19 cellular contexts compared by ENCODE assay signal in the genomic region with DNA sequence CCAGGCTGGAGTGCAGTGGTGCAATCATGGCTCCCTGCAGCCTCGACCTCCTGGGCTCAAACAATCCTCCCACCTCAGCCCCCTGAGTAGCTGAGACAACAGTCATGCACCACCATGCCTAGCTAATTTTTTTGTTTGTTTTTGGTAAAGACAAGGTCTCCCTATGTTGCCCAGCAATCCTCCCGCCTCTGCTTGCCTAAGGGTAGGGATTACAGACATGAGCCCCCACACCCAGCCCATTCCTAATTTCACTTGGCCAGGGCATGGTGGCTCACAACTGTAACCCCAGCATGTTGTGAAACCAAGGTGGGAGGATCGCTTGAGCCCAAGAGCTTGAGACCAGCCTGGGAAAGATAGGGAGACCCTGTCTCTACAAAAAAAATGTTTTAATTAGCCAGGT. TPM values are rescaled to one million over a fixed set of nuclear protein-coding genes. Genes with fewer than 3 reads are reported as not detected.
A peak's percentile ranks its signal among the peaks of the same experiment; 100 is the strongest.
DNase-seq lines count a peak whose midpoint lies in the region; ATAC-seq, FAIRE-seq and TF ChIP-seq lines count a peak whose summit lies in the region.
"Had no signal": no experiment of that assay in that cellular context is flagged by ENCODE, and none has a peak within 500 bp of the region (broad histone marks: within the 10 kb centered on the region; RNA-seq: fewer than 3 reads in every experiment).

No MANE protein-coding gene starts in this region.

- no peak overlapping the region for H2BK15ac ChIP-seq in H9 (ENCODE audit: low read depth, low read length)

- H3K9me3 Mint-ChIP-seq in T-helper 2 cell treated with Interferon-gamma antibody and Interleukin-4, amounts not matched to agents 5 μg/mL and 100 μg/mL, for 36 hours: no peaks in the 10 kb centered on the region
- H3K9me3 Mint-ChIP-seq in H9 (no peaks in the 10 kb centered on the region), astrocyte (ENCODE audit: unreplicated experiment) (no peaks in the 10 kb centered on the region)
- no peaks in the 10 kb centered on the region for H3K9me3 Mint-ChIP-seq in naive thymus-derived CD8-positive, alpha-beta T cell
- no peaks in the 10 kb centered on the region for H3K9me3 Mint-ChIP-seq in CD8-positive, alpha-beta memory T cell

- H3K4me2 ChIP-seq in H9 (ENCODE audit: insufficient read depth, insufficient read length, low read length) (no peak overlapping the region), astrocyte (ENCODE audit: low read length) (no peak overlapping the region)

- no peak for FAIRE-seq in astrocyte (lab: Jason Lieb, UNC)
- FAIRE-seq: H1, RCC 7860 had no signal

- H3K27ac ChIP-seq in H9 (ENCODE audit: insufficient read length, low read depth, low read length) (no peak overlapping the region), astrocyte (ENCODE audit: low read depth, low read length) (no peak overlapping the region)
- no peak overlapping the region for H3K27ac ChIP-seq in CD8-positive, alpha-beta memory T cell (ENCODE audit: low read depth, low read length)
- H3K27ac ChIP-seq: 22Rv1 had no signal

- H2AFZ ChIP-seq in H9 (ENCODE audit: low read length) (no peak overlapping the region), astrocyte (ENCODE audit: low read depth, low read length) (no peak overlapping the region)

- peaks cover 56% of the 10 kb centered on the region for H3K4me1 Mint-ChIP-seq in T-helper 2 cell treated with Interferon-gamma antibody and Interleukin-4, amounts not matched to agents 5 μg/mL and 100 μg/mL, for 36 hours (ENCODE audit: low read depth)
- peaks cover 3 to 4% of the 10 kb centered on the region in 2 experiments; a peak in 1 of 4 replicates for H3K4me1 Mint-ChIP-seq in H9
- peaks cover 18% of the 10 kb centered on the region for H3K4me1 Mint-ChIP-seq in astrocyte (ENCODE audit: low read depth, unreplicated experiment)
- H3K4me1 Mint-ChIP-seq in naive thymus-derived CD8-positive, alpha-beta T cell: peaks cover 34 to 71% (median 68%) of the 10 kb centered on the region in 4 donors
- H3K4me1 Mint-ChIP-seq in CD8-positive, alpha-beta memory T cell: peaks cover 51 to 75% (median 62%) of the 10 kb centered on the region in 3 donors

- H2BK12ac ChIP-seq in H9 (ENCODE audit: insufficient read length, low read depth, low read length): no peak overlapping the region

- no peak overlapping the region for H2BK5ac ChIP-seq in H9 (ENCODE audit: insufficient read length, low read length)

- peaks cover 11% of the 10 kb centered on the region for H3K79me1 ChIP-seq in H9 (ENCODE audit: insufficient read depth, low read depth, low read length, poor library complexity, severe bottlenecking)

- H3K27ac Mint-ChIP-seq in T-helper 2 cell treated with Interferon-gamma antibody and Interleukin-4, amounts not matched to agents 5 μg/mL and 100 μg/mL, for 36 hours: peak overlapping the region; percentile 22
- peak overlapping the region in 2 of 3 experiments; percentile 40 to 56; a peak in 1 of 7 replicates for H3K27ac Mint-ChIP-seq in H9
- peak overlapping the region; percentile 63 for H3K27ac Mint-ChIP-seq in astrocyte (ENCODE audit: unreplicated experiment)
- H3K27ac Mint-ChIP-seq in naive thymus-derived CD8-positive, alpha-beta T cell: peak overlapping the region in 6 of 10 donors; percentile 11 to 86 (median 60)
- peak overlapping the region in 2 of 8 donors; percentile 29 to 45 for H3K27ac Mint-ChIP-seq in CD8-positive, alpha-beta memory T cell

- H2AK5ac ChIP-seq in H9 (ENCODE audit: insufficient read length, low read length): no peak overlapping the region

- H3K9ac ChIP-seq in H9 (ENCODE audit: extremely low read depth, insufficient read length, low read length) (no peak overlapping the region), astrocyte (ENCODE audit: low read length) (no peak overlapping the region)

- no peak overlapping the region for H2BK120ac ChIP-seq in H9 (ENCODE audit: low read depth, low read length, poor library complexity, severe bottlenecking)

- no peak overlapping the region for H3K14ac ChIP-seq in H9 (ENCODE audit: insufficient read depth, low read length)

- DNase-seq in T-helper 2 cell treated with Interferon-gamma antibody and Interleukin-4, amounts not matched to agents 5 μg/mL and 100 μg/mL, for 36 hours (ENCODE audit: low spot score): no peak
- DNase-seq in T-helper 2 cell: no peak
- DNase-seq in H9: no peak
- no peak for DNase-seq in astrocyte (ENCODE audit: low read depth)
- DNase-seq in naive thymus-derived CD8-positive, alpha-beta T cell: no peak
- DNase-seq in CD8-positive, alpha-beta memory T cell: no peak
- DNase-seq: C1 segment of cervical spinal cord, COR-L47, DMS153, EL, NCI-H1930, NCI-H2171, NCI-H510A, SIG-M5 had no signal

- H3K56ac ChIP-seq in H9 (ENCODE audit: insufficient read length, low read depth, low read length): no peak overlapping the region

- H3K36me3 ChIP-seq in astrocyte (ENCODE audit: insufficient read depth, low read length): no peaks in the 10 kb centered on the region
- H3K36me3 ChIP-seq in CD8-positive, alpha-beta memory T cell (ENCODE audit: insufficient read depth, low read length): peaks cover 2% of the 10 kb centered on the region

- TF ChIP-seq CTCF in H9 (conservative IDR thresholded peaks at IDR 0.05): no peak
- TF ChIP-seq CTCF in astrocyte (IDR thresholded peaks at IDR 0.05; ENCODE audit: insufficient read depth, low read depth, low read length): no peak

- H3K4ac ChIP-seq in H9 (ENCODE audit: low read depth, low read length): no peak overlapping the region

- no peak for ATAC-seq in naive thymus-derived CD8-positive, alpha-beta T cell
- ATAC-seq in GM18520 (IDR thresholded peaks at IDR 0.05; ENCODE audit: unreplicated experiment) (no peak), HG02759 (IDR thresholded peaks at IDR 0.05; ENCODE audit: unreplicated experiment) (no peak)

- no peaks in the 10 kb centered on the region for H4K20me1 ChIP-seq in H9 (ENCODE audit: control insufficient read depth, insufficient read depth, insufficient read length)
- peaks cover 68% of the 10 kb centered on the region for H4K20me1 ChIP-seq in astrocyte (ENCODE audit: insufficient read depth, low read length)

- H3K23me2 ChIP-seq in H9 (ENCODE audit: insufficient read length, low read depth, low read length, poor library complexity, severe bottlenecking): no peaks in the 10 kb centered on the region

- no peak overlapping the region for H3K4me3 ChIP-seq in astrocyte (ENCODE audit: insufficient read depth, low read depth, low read length)
- H3K4me3 ChIP-seq in CD8-positive, alpha-beta memory T cell (ENCODE audit: low read length): no peak overlapping the region

- H3K79me2 ChIP-seq in H9 (ENCODE audit: insufficient read depth, low read length) (peaks cover 8% of the 10 kb centered on the region; the same call in 1 of the 2 replicates), astrocyte (ENCODE audit: insufficient read depth, low read length) (peaks cover 94% of the 10 kb centered on the region)

- POLR2A ChIA-PET in naive thymus-derived CD8-positive, alpha-beta T cell (lab: Charles Lee): interaction anchor here (0.6 to 1.1 kb wide), 4 partner anchors 9 to 157 kb away, joined by 3 to 5 read pairs (median 4); partner anchors contain the start of gene DAD1
- POLR2A ChIA-PET in CD8-positive, alpha-beta memory T cell (lab: Charles Lee): no interaction called here

- H3K9me3 ChIP-seq in H9 (ENCODE audit: control insufficient read depth, low read depth, low read length) (no peaks in the 10 kb centered on the region), astrocyte (ENCODE audit: insufficient read depth, low read depth, low read length) (no peaks in the 10 kb centered on the region)
- no peaks in the 10 kb centered on the region for H3K9me3 ChIP-seq in CD8-positive, alpha-beta memory T cell (ENCODE audit: low read length)

- H3K4me3 Mint-ChIP-seq in T-helper 2 cell treated with Interferon-gamma antibody and Interleukin-4, amounts not matched to agents 5 μg/mL and 100 μg/mL, for 36 hours: peak overlapping the region; percentile 18
- H3K4me3 Mint-ChIP-seq in H9 (no peak overlapping the region), astrocyte (ENCODE audit: unreplicated experiment) (no peak overlapping the region)
- peak overlapping the region in 3 of 10 donors; percentile 6 to 8 (median 7) for H3K4me3 Mint-ChIP-seq in naive thymus-derived CD8-positive, alpha-beta T cell
- peak overlapping the region in 1 of 7 donors; percentile 72 for H3K4me3 Mint-ChIP-seq in CD8-positive, alpha-beta memory T cell

- H3K23ac ChIP-seq in H9 (ENCODE audit: insufficient read length, low read depth, low read length): no peak overlapping the region

- no peak overlapping the region for H4K5ac ChIP-seq in H9 (ENCODE audit: insufficient read length, low read depth, low read length)

- H3T11ph ChIP-seq in H9 (ENCODE audit: low read length): no peak overlapping the region

- H3K27me3 Mint-ChIP-seq in T-helper 2 cell treated with Interferon-gamma antibody and Interleukin-4, amounts not matched to agents 5 μg/mL and 100 μg/mL, for 36 hours (ENCODE audit: low read depth): no peaks in the 10 kb centered on the region
- H3K27me3 Mint-ChIP-seq in H9 (ENCODE audit: low read depth): no peaks in the 10 kb centered on the region
- H3K27me3 Mint-ChIP-seq in astrocyte (ENCODE audit: low read depth, unreplicated experiment): no peaks in the 10 kb centered on the region
- H3K27me3 Mint-ChIP-seq in naive thymus-derived CD8-positive, alpha-beta T cell: no peaks in the 10 kb centered on the region
- no peaks in the 10 kb centered on the region for H3K27me3 Mint-ChIP-seq in CD8-positive, alpha-beta memory T cell

- no CpG with 5 or more reads among the region's 3 CpGs for WGBS in H9 (ENCODE audit: extremely low coverage, insufficient read length, low lambda C conversion rate)

- no peak overlapping the region for H4K8ac ChIP-seq in H9 (replicated peaks; ENCODE audit: insufficient read length, low read depth, low read length)

- H3K27me3 ChIP-seq in H9 (ENCODE audit: insufficient read depth, low read length): no peaks in the 10 kb centered on the region
- no peaks in the 10 kb centered on the region for H3K27me3 ChIP-seq in astrocyte (ENCODE audit: insufficient read depth, low read length)
- no peaks in the 10 kb centered on the region for H3K27me3 ChIP-seq in CD8-positive, alpha-beta memory T cell (ENCODE audit: insufficient read depth, low read length, poor library complexity, severe bottlenecking)

- H3K18ac ChIP-seq in H9 (ENCODE audit: insufficient read length, low read depth, low read length): no peak overlapping the region

- H3K36me3 Mint-ChIP-seq in T-helper 2 cell treated with Interferon-gamma antibody and Interleukin-4, amounts not matched to agents 5 μg/mL and 100 μg/mL, for 36 hours (ENCODE audit: low read depth): peaks cover 28% of the 10 kb centered on the region
- H3K36me3 Mint-ChIP-seq in H9 (ENCODE audit: insufficient read depth in 1 of 3, low read depth in 3 of 3) (peaks cover 1 to 8% (median 2%) of the 10 kb centered on the region in 3 experiments; a peak in 5 of 7 replicates), astrocyte (ENCODE audit: low read depth, unreplicated experiment) (peaks cover 5% of the 10 kb centered on the region)
- H3K36me3 Mint-ChIP-seq in naive thymus-derived CD8-positive, alpha-beta T cell: peaks cover 0 to 27% (median 0%) of the 10 kb centered on the region in 3 donors
- peaks cover 0 to 45% (median 11%) of the 10 kb centered on the region in 3 donors for H3K36me3 Mint-ChIP-seq in CD8-positive, alpha-beta memory T cell

- CTCF ChIA-PET in CD8-positive, alpha-beta memory T cell (lab: Charles Lee): interaction anchor here (1.0 to 1.9 kb wide), 2 partner anchors 20 to 243 kb away, joined by 3 to 4 read pairs; no protein-coding TSS in a partner anchor

- H2BK20ac ChIP-seq in H9 (ENCODE audit: low read depth, low read length, poor library complexity, severe bottlenecking): peak overlapping the region; percentile 90

- H4K91ac ChIP-seq in H9 (ENCODE audit: insufficient read length, low read depth, low read length): no peak overlapping the region

- H3K4me1 ChIP-seq in H9 (ENCODE audit: insufficient read depth, low read length) (no peaks in the 10 kb centered on the region; the same call in 1 of the 2 replicates), astrocyte (ENCODE audit: insufficient read depth, low read length) (no peaks in the 10 kb centered on the region)
- peaks cover 30% of the 10 kb centered on the region for H3K4me1 ChIP-seq in CD8-positive, alpha-beta memory T cell (ENCODE audit: insufficient read depth, low read length)

RNA-seq across cellular contexts. Expression of gene DAD1, which starts 9.1 kb away (rescaled TPM):
- total RNA-seq in H9 (2021) (127 TPM in 2 replicates), astrocyte (302 and 319 TPM in 2 replicates)
- 100 to 1,000 TPM; 120 to 122 TPM for total RNA-seq in naive thymus-derived CD8-positive, alpha-beta T cell
- 100 to 1,000 TPM; 610 to 660 (median 642) TPM for polyA plus RNA-seq in naive thymus-derived CD8-positive, alpha-beta T cell
- total RNA-seq in CD8-positive, alpha-beta memory T cell: 100 to 1,000 TPM; 329 to 353 TPM
- 622 TPM for polyA plus RNA-seq in CD8-positive, alpha-beta memory T cell

RNA-seq across cellular contexts. Expression of gene ABHD4, which starts 18.2 kb away (rescaled TPM):
- total RNA-seq in H9 (2021) (21.8 and 23.5 TPM in 2 replicates), astrocyte (46.9 and 52.4 TPM in 2 replicates)
- 10 to 100 TPM; 22.2 to 22.6 TPM for total RNA-seq in naive thymus-derived CD8-positive, alpha-beta T cell
- 10 to 100 TPM in 2 of 3 donors, 1 to 10 TPM in 1; 8.7 to 11.9 (median 11.1) TPM for polyA plus RNA-seq in naive thymus-derived CD8-positive, alpha-beta T cell
- total RNA-seq in CD8-positive, alpha-beta memory T cell: 10 to 100 TPM in 1 of 2 experiments, 1 to 10 TPM in 1; 8.4 to 11.4 TPM
- polyA plus RNA-seq in CD8-positive, alpha-beta memory T cell: 13.7 TPM
